ENCODE assay signal across 18 cellular contexts in genomic region chr21:25929859-25930520, GRCh38.
DNase-seq lines count a peak whose midpoint lies in the region; ATAC-seq and TF ChIP-seq lines count a peak whose summit lies in the region.
"Had no signal": no experiment of that assay in that cellular context is flagged by ENCODE, and none has a peak within 500 bp of the region (broad histone marks: within the 10 kb centered on the region; RNA-seq: fewer than 3 reads in every experiment).

No MANE protein-coding gene starts in this region.

- H3K9ac ChIP-seq in IMR-90 (ENCODE audit: low read depth, low read length) = no peak overlapping the region
- H3K9ac ChIP-seq: BLaER1 treated with 17β-estradiol and CSF1 and Interleukin-3, amounts not matched to agents 10 nM and 100 nM; GM23248 had no signal

- peak overlapping the region; percentile 78 for H3K4ac ChIP-seq in IMR-90 (ENCODE audit: low read depth, low read length)

- H4K8ac ChIP-seq in IMR-90 (ENCODE audit: low read depth in 2 of 2, low read length in 2 of 2) = peak overlapping the region in 1 of 2 experiments; percentile 71; a peak in 1 of 4 replicates

- CTCF ChIA-PET in IMR-90 (lab: Yijun Ruan, JAX) = no interaction called here

- DNase-seq in IMR-90 (peak; percentile 76), caudate nucleus (lab: John Stamatoyannopoulos, UW) (peak in 24 of 61 donors; percentile 9 to 58 (median 28)), cardiac muscle cell (ENCODE audit: low read depth in 1 of 2, low spot score in 1 of 2) (peak in 1 of 2 donors; percentile 52), gastrocnemius medialis (peak; percentile 27 to 53), spleen (no peak), KBM-7 (no peak), islet precursor cell (no peak)
- DNase-seq in stimulated activated CD8-positive, alpha-beta memory T cell treated with anti-CD3 and anti-CD28 coated beads, Interleukin-4, amount 100 ng/mL, for 48 hours = no peak
- DNase-seq: activated naive CD4-positive, alpha-beta T cell treated with Interleukin-2 at 50 U/mL for 16 hours; EL; GM23248; NCI-H446 treated with DMSO at 0.1 percent for 48 hours; ovary; stimulated activated CD4-positive, alpha-beta T cell treated with anti-CD3 and anti-CD28 coated beads, Interleukin-4, amount 100 ng/mL, for 1 hour; stimulated activated naive CD4-positive, alpha-beta T cell treated with Interleukin-2 at 50 U/mL for 16 hours had no signal

- peak overlapping the region; percentile 39; the same call in 1 of the 3 replicates for H2BK15ac ChIP-seq in IMR-90 (ENCODE audit: low read depth, low read length)

- no TSS peak for BruUV-seq in IMR-90 (replicated peaks; lab: Mats Ljungman, UMichigan)

- TF ChIP-seq RAD21 in IMR-90 (IDR thresholded peaks at IDR 0.05; ENCODE audit: low read length) = no peak

- ATAC-seq in IMR-90 (ENCODE audit: low read depth) = peak; percentile 55
- ATAC-seq in gastrocnemius medialis = peak; percentile 71 to 72

- intact Hi-C loops in IMR-90 (cut with micrococcal nuclease) = no loop called here
- intact Hi-C loops in gastrocnemius medialis (cut with DNase I; ENCODE audit: low total_unique reads) = no loop called here
- intact Hi-C loops in spleen (cut with DNase I; ENCODE audit: low total_unique reads) = no loop called here

- H3K4me1 ChIP-seq in IMR-90 (ENCODE audit: control insufficient read depth, insufficient read depth, low read length) = peaks cover 7% of the 10 kb centered on the region
- H3K4me1 ChIP-seq in cardiac muscle cell (ENCODE audit: low read depth) = peaks cover 7% of the 10 kb centered on the region
- H3K4me1 ChIP-seq in gastrocnemius medialis = peaks cover 22 to 39% of the 10 kb centered on the region in 2 donors
- H3K4me1 ChIP-seq in spleen = peaks cover 0 to 27% (median 10%) of the 10 kb centered on the region in 6 donors

- peak overlapping the region; percentile 52 for H2AK5ac ChIP-seq in IMR-90 (ENCODE audit: low read depth, low read length)

- H3K27ac ChIP-seq in IMR-90 (ENCODE audit: insufficient read depth, low read length) = no peak overlapping the region
- H3K27ac ChIP-seq in caudate nucleus (ENCODE audit: low read depth, low read length) = peak overlapping the region; percentile 17
- no peak overlapping the region for H3K27ac ChIP-seq in cardiac muscle cell
- H3K27ac ChIP-seq in gastrocnemius medialis = peak overlapping the region; percentile 11 to 71 (median 39)
- H3K27ac ChIP-seq in spleen = no peak overlapping the region
- H3K27ac ChIP-seq: BLaER1 treated with 17β-estradiol and CSF1 and Interleukin-3, amounts not matched to agents 10 nM and 100 nM; GM23248 had no signal

- H4K5ac ChIP-seq in IMR-90 (ENCODE audit: low read depth, low read length) = no peak overlapping the region

- 100% methylated on average over 3 of the region's 9 CpGs; no CpG with 5 or more reads in 1 of the 2 experiments for WGBS in IMR-90 (ENCODE audit: extremely low coverage in 2 of 2, insufficient read length in 1 of 2), 2 experiments
- 86 to 99% (median 92%) methylated on average over 9 of the region's 9 CpGs for WGBS in spleen, 5 donors

- H2BK5ac ChIP-seq in IMR-90 (ENCODE audit: low read depth, low read length, poor library complexity, severe bottlenecking) = peak overlapping the region; percentile 11

- H2BK120ac ChIP-seq in IMR-90 (ENCODE audit: low read depth, low read length) = peak overlapping the region; percentile 69

- H3K4me2 ChIP-seq in IMR-90 (ENCODE audit: low read depth, low read length) = no peak overlapping the region
- H3K4me2 ChIP-seq: BLaER1 treated with 17β-estradiol and CSF1 and Interleukin-3, amounts not matched to agents 10 nM and 100 nM had no signal

- H2AFZ ChIP-seq in IMR-90 (replicated peaks; ENCODE audit: low read length, poor library complexity) = peak overlapping the region; percentile 36
- H2AFZ ChIP-seq: GM23248 had no signal

- H3K27me3 ChIP-seq in IMR-90 (ENCODE audit: control insufficient read depth, insufficient read depth, low read length) = no peaks in the 10 kb centered on the region
- H3K27me3 ChIP-seq in cardiac muscle cell = no peaks in the 10 kb centered on the region
- H3K27me3 ChIP-seq in gastrocnemius medialis = no peaks in the 10 kb centered on the region
- no peaks in the 10 kb centered on the region for H3K27me3 ChIP-seq in spleen (replicated peaks in 1 of 7)
- H3K27me3 ChIP-seq: BLaER1 treated with 17β-estradiol and CSF1 and Interleukin-3, amounts not matched to agents 10 nM and 100 nM; heart left ventricle; ovary had no signal

- H3K4me3 ChIP-seq in IMR-90 (ENCODE audit: insufficient read depth, low read depth, low read length) = no peak overlapping the region
- no peak overlapping the region for H3K4me3 ChIP-seq in cardiac muscle cell
- H3K4me3 ChIP-seq in gastrocnemius medialis = no peak overlapping the region
- no peak overlapping the region for H3K4me3 ChIP-seq in spleen
- H3K4me3 ChIP-seq: BLaER1 treated with 17β-estradiol and CSF1 and Interleukin-3, amounts not matched to agents 10 nM and 100 nM; GM23248; heart left ventricle; lung; ovary had no signal

- peak overlapping the region; percentile 77; the same call in 1 of the 2 replicates for H3K23ac ChIP-seq in IMR-90 (ENCODE audit: low read depth, low read length)

- H2AK9ac ChIP-seq in IMR-90 (replicated peaks; ENCODE audit: low read depth, low read length, poor library complexity) = no peak overlapping the region

- TF ChIP-seq POLR2A in IMR-90 (IDR thresholded peaks at IDR 0.05; ENCODE audit: low read depth, low read length) = no peak
- TF ChIP-seq POLR2A in gastrocnemius medialis (IDR thresholded peaks at IDR 0.05) = no peak
- TF ChIP-seq POLR2A in spleen (IDR thresholded peaks at IDR 0.05) = no peak

- H3K18ac ChIP-seq in IMR-90 (ENCODE audit: low read depth, low read length) = no peak overlapping the region

- H2BK20ac ChIP-seq in IMR-90 (ENCODE audit: low read depth, low read length) = peak overlapping the region; percentile 82

- no peak for TF ChIP-seq CTCF in IMR-90 (conservative IDR thresholded peaks at IDR 0.05; ENCODE audit: low read depth, low read length)
- peak; percentile 17 for TF ChIP-seq CTCF in cardiac muscle cell (IDR thresholded peaks at IDR 0.05; ENCODE audit: low read depth, low read length)
- no peak for TF ChIP-seq CTCF in gastrocnemius medialis (IDR thresholded peaks at IDR 0.05 in 4 of 5, conservative IDR thresholded peaks at IDR 0.05 in 1 of 5)
- TF ChIP-seq CTCF in spleen (IDR thresholded peaks at IDR 0.05 in 8 of 11, conservative IDR thresholded peaks at IDR 0.05 in 3 of 11) = no peak

- H3K9me3 ChIP-seq in IMR-90 (ENCODE audit: control insufficient read depth, insufficient read depth, low read length) (no peaks in the 10 kb centered on the region), cardiac muscle cell (ENCODE audit: low read depth) (no peaks in the 10 kb centered on the region), gastrocnemius medialis (no peaks in the 10 kb centered on the region), spleen (no peaks in the 10 kb centered on the region)
- H3K9me3 ChIP-seq: heart left ventricle, ovary had no signal

- H3K36me3 ChIP-seq in IMR-90 (ENCODE audit: control insufficient read depth, insufficient read depth, low read length) (peaks cover 2% of the 10 kb centered on the region; the same call in 1 of the 2 replicates), cardiac muscle cell (peaks cover 4% of the 10 kb centered on the region), gastrocnemius medialis (no peaks in the 10 kb centered on the region), spleen (no peaks in the 10 kb centered on the region)
- H3K36me3 ChIP-seq: heart left ventricle, ovary had no signal

- H3K9me1 ChIP-seq in IMR-90 (ENCODE audit: insufficient read depth, low read length) = peaks cover 15% of the 10 kb centered on the region

- H3K14ac ChIP-seq in IMR-90 (replicated peaks; ENCODE audit: low read depth, low read length) = peak overlapping the region; percentile 41; the same call in 1 of the 2 replicates

- no peak overlapping the region for H3K56ac ChIP-seq in IMR-90 (ENCODE audit: extremely low read depth, insufficient read depth, low read length)

- in situ Hi-C loops in IMR-90 (cut with MboI; ENCODE audit: low sequenced_read_pairs) (no loop called here), gastrocnemius medialis (cut with MboI; ENCODE audit: low sequenced_read_pairs in 4 of 4) (no loop called here), KBM-7 (cut with MboI; ENCODE audit: low pct_unique_long_range_greater_than_20kb, low sequenced_read_pairs) (no loop called here)

- H4K20me1 ChIP-seq in IMR-90 (ENCODE audit: insufficient read depth, low read length) = 0 out of 2 replicates have a peak, but pooled peaks cover 4% of the 10 kb centered on the region

- H3K79me1 ChIP-seq in IMR-90 (ENCODE audit: low read depth in 1 of 2, low read length in 2 of 2) = peaks cover 11 to 51% of the 10 kb centered on the region in 2 experiments; a peak in 3 of 4 replicates

- peak overlapping the region; percentile 14; the same call in 1 of the 2 replicates for H4K91ac ChIP-seq in IMR-90 (ENCODE audit: insufficient read depth, low read depth, low read length)

- dilution Hi-C loops in IMR-90 (cut with HindIII; ENCODE audit: low sequenced_read_pairs, unreplicated experiment) = no loop called here

- POLR2A ChIA-PET in IMR-90 (lab: Charles Lee; ENCODE audit: unreplicated experiment) = no interaction called here

TF ChIP-seq in IMR-90, 13 proteins besides CTCF, POLR2A, EP300 and RAD21:
- peak; percentile 36; the same call in 1 of the 2 replicates for TF ChIP-seq USF2 (IDR thresholded peaks at IDR 0.05; ENCODE audit: low read depth, low read length)
- TF ChIP-seq RCOR1 (IDR thresholded peaks at IDR 0.05; ENCODE audit: insufficient replicate concordance, low read length) = no peak

Comparison
In these comparisons a context has a peak if more than half of its experiments do, and no peak if none do; other contexts are left out.
1. DNase-seq: peak in IMR-90 (single experiment) and gastrocnemius medialis (2 of 2); none in stimulated activated CD8-positive, alpha-beta memory T cell treated with anti-CD3 and anti-CD28 coated beads, Interleukin-4, amount 100 ng/mL, for 48 hours (single experiment), spleen (single experiment), KBM-7 (single experiment) and islet precursor cell (single experiment).
2. H3K27ac ChIP-seq: peak in caudate nucleus (single experiment) and gastrocnemius medialis (4 of 4); none in IMR-90 (single experiment), cardiac muscle cell (single experiment) and spleen (0 of 8).